Comparison of ENCODE assay signal across 21 cellular contexts in the genomic region with DNA sequence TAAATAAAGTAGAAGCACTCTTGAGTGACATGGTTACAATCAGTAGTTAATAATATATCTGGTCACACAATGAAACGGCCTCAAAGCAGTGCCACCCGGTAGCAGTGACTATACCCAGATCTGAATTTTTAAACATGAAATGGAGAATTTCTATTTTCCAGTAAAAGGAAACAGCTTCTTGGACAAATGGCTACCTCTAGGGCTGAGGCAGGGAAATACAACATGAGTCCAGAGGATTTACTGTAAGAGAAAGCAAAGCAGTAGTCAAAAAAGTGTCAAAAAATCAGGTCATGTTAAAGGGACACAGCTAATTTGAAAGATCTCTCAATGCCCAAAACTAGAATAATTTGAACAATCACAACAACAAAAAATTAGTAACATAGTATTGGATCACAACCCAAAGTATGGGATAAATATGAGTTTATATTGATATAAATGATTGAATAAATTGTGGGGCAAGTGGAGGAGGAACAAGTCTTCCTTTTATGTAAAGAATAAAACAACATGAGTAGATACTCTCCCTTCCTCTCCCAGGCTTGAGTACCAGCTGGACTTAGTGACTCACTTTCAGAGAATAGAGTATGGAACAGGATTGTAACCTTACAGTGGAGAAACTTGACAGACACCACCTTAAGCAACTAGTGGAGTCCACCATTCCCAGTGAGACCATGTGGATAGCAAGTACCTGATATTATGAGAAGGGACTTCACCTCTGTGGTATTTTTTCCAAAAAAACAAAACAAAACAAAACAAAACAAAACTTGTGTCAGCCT.
DNase-seq lines count a peak whose midpoint lies in the region; ATAC-seq and TF ChIP-seq lines count a peak whose summit lies in the region.
"Had no signal": no experiment of that assay in that cellular context is flagged by ENCODE, and none has a peak within 500 bp of the region (broad histone marks: within the 10 kb centered on the region; RNA-seq: fewer than 3 reads in every experiment).

No MANE protein-coding gene starts in this region.

- WGBS in SK-N-SH (ENCODE audit: low lambda C conversion rate) = 22% methylated on average over 2 of the region's 2 CpGs

- H3K79me2 ChIP-seq in SK-N-SH (ENCODE audit: insufficient read depth) (no peaks in the 10 kb centered on the region), neural progenitor cell (ENCODE audit: low read depth) (no peaks in the 10 kb centered on the region)

- TF ChIP-seq CTCF in SK-N-SH (IDR thresholded peaks at IDR 0.05) (no peak), epithelial cell of proximal tubule (conservative IDR thresholded peaks at IDR 0.05; ENCODE audit: low read depth, low read length) (peak; percentile 58), neural progenitor cell (IDR thresholded peaks at IDR 0.05) (peak; percentile 18)

- H3K27me3 ChIP-seq in SK-N-SH (ENCODE audit: insufficient read depth) (no peaks in the 10 kb centered on the region), neural progenitor cell (no peaks in the 10 kb centered on the region)
- H3K27me3 ChIP-seq: esophagus muscularis mucosa, thyroid gland had no signal

- H3K36me3 Mint-ChIP-seq in neural progenitor cell = no peaks in the 10 kb centered on the region
- no peaks in the 10 kb centered on the region for H3K36me3 Mint-ChIP-seq in activated CD4-positive, alpha-beta memory T cell treated with anti-CD3 and anti-CD28 coated beads, Interleukin-2, amount 10 ng/mL, durations not matched to agents 7 days and 5 days (ENCODE audit: low read depth)
- H3K36me3 Mint-ChIP-seq: activated naive CD4-positive, alpha-beta T cell treated with anti-CD3 and anti-CD28 coated beads, Interleukin-2, amount 10 ng/mL, durations not matched to agents 7 days and 5 days; CD4-positive, CD25-positive, alpha-beta regulatory T cell; stimulated activated memory B cell treated with anti-CD40 and anti-IgM and Interleukin-4, amounts not matched to agents 10 μg/mL and 1 μg/mL and 100 μg/mL, for 72 hours had no signal

- H3K9ac ChIP-seq in SK-N-SH (no peak overlapping the region), neural progenitor cell (no peak overlapping the region)

- no peak for TF ChIP-seq EP300 in SK-N-SH (IDR thresholded peaks at IDR 0.05; ENCODE audit: borderline replicate concordance in 1 of 2, low read depth in 1 of 2, low read length in 1 of 2)

- H3K9me3 ChIP-seq in SK-N-SH (no peaks in the 10 kb centered on the region), neural progenitor cell (ENCODE audit: low read depth) (no peaks in the 10 kb centered on the region)
- H3K9me3 ChIP-seq: esophagus muscularis mucosa, thyroid gland had no signal

- H3K9me3 Mint-ChIP-seq in neural progenitor cell = no peaks in the 10 kb centered on the region
- H3K9me3 Mint-ChIP-seq in activated CD4-positive, alpha-beta memory T cell treated with anti-CD3 and anti-CD28 coated beads, Interleukin-2, amount 10 ng/mL, durations not matched to agents 7 days and 5 days = no peaks in the 10 kb centered on the region
- H3K9me3 Mint-ChIP-seq: activated naive CD4-positive, alpha-beta T cell treated with anti-CD3 and anti-CD28 coated beads, Interleukin-2, amount 10 ng/mL, durations not matched to agents 7 days and 5 days; CD4-positive, CD25-positive, alpha-beta regulatory T cell; stimulated activated memory B cell treated with anti-CD40 and anti-IgM and Interleukin-4, amounts not matched to agents 10 μg/mL and 1 μg/mL and 100 μg/mL, for 72 hours had no signal

- H3F3A ChIP-seq in SK-N-SH (replicated peaks; ENCODE audit: insufficient read depth) (no peaks in the 10 kb centered on the region), neural progenitor cell (ENCODE audit: low read depth) (no peaks in the 10 kb centered on the region)

- H3K36me3 ChIP-seq in SK-N-SH (replicated peaks in 1 of 2; ENCODE audit: control insufficient read depth in 1 of 2, insufficient read depth in 2 of 2, low read length in 1 of 2) = no peaks in the 10 kb centered on the region
- H3K36me3 ChIP-seq in neural progenitor cell = no peaks in the 10 kb centered on the region
- H3K36me3 ChIP-seq: esophagus muscularis mucosa, thyroid gland had no signal

- H3K4me3 Mint-ChIP-seq in neural progenitor cell = no peak overlapping the region
- H3K4me3 Mint-ChIP-seq in activated CD4-positive, alpha-beta memory T cell treated with anti-CD3 and anti-CD28 coated beads, Interleukin-2, amount 10 ng/mL, durations not matched to agents 7 days and 5 days = no peak overlapping the region
- H3K4me3 Mint-ChIP-seq: activated naive CD4-positive, alpha-beta T cell treated with anti-CD3 and anti-CD28 coated beads, Interleukin-2, amount 10 ng/mL, durations not matched to agents 7 days and 5 days; CD4-positive, CD25-positive, alpha-beta regulatory T cell; stimulated activated memory B cell treated with anti-CD40 and anti-IgM and Interleukin-4, amounts not matched to agents 10 μg/mL and 1 μg/mL and 100 μg/mL, for 72 hours had no signal

- CTCF ChIA-PET in SK-N-SH (lab: Yijun Ruan, JAX) = interaction anchor here (0.6 to 1.1 kb wide), 3 partner anchors 14 to 600 kb away, joined by 3 to 5 read pairs (median 3); no protein-coding TSS in a partner anchor
- CTCF ChIA-PET in activated CD4-positive, alpha-beta memory T cell treated with anti-CD3 and anti-CD28 coated beads, Interleukin-2, amount 10 ng/mL, durations not matched to agents 7 days and 5 days (lab: Charles Lee) = no interaction called here

- no peaks in the 10 kb centered on the region for H4K20me1 ChIP-seq in SK-N-SH (ENCODE audit: insufficient read depth)
- H4K20me1 ChIP-seq in neural progenitor cell (ENCODE audit: low read depth) = no peaks in the 10 kb centered on the region

- H3K4me3 ChIP-seq in SK-N-SH (ENCODE audit: low read depth in 2 of 2, low read length in 1 of 2) (no peak overlapping the region), epithelial cell of proximal tubule (ENCODE audit: low read depth, low read length) (no peak overlapping the region), neural progenitor cell (no peak overlapping the region)
- H3K4me3 ChIP-seq: esophagus muscularis mucosa, thyroid gland had no signal

- H3K9me2 ChIP-seq in SK-N-SH = no peaks in the 10 kb centered on the region

- ATAC-seq in SK-N-SH treated with all-trans-retinoic acid at 6 μM for 48 hours (no peak), HG02642 (IDR thresholded peaks at IDR 0.05; ENCODE audit: poor library complexity, unreplicated experiment) (no peak)
- ATAC-seq: left lobe of liver had no signal

- POLR2A ChIA-PET in SK-N-SH (lab: Yijun Ruan, JAX) = no interaction called here
- POLR2A ChIA-PET in activated CD4-positive, alpha-beta memory T cell treated with anti-CD3 and anti-CD28 coated beads, Interleukin-2, amount 10 ng/mL, durations not matched to agents 7 days and 5 days (lab: Charles Lee) = no interaction called here

- no peaks in the 10 kb centered on the region for H3K27me3 Mint-ChIP-seq in neural progenitor cell (ENCODE audit: insufficient read depth, low read depth)
- H3K27me3 Mint-ChIP-seq in activated CD4-positive, alpha-beta memory T cell treated with anti-CD3 and anti-CD28 coated beads, Interleukin-2, amount 10 ng/mL, durations not matched to agents 7 days and 5 days = peaks cover 4% of the 10 kb centered on the region
- H3K27me3 Mint-ChIP-seq: stimulated activated memory B cell treated with anti-CD40 and anti-IgM and Interleukin-4, amounts not matched to agents 10 μg/mL and 1 μg/mL and 100 μg/mL, for 72 hours had no signal

- H3K4me2 ChIP-seq in SK-N-SH (no peak overlapping the region), neural progenitor cell (no peak overlapping the region)

- H2AFZ ChIP-seq in SK-N-SH (ENCODE audit: low read depth) (no peak overlapping the region), neural progenitor cell (replicated peaks) (no peak overlapping the region)

- H3K4me1 Mint-ChIP-seq in neural progenitor cell = no peaks in the 10 kb centered on the region
- no peaks in the 10 kb centered on the region for H3K4me1 Mint-ChIP-seq in activated CD4-positive, alpha-beta memory T cell treated with anti-CD3 and anti-CD28 coated beads, Interleukin-2, amount 10 ng/mL, durations not matched to agents 7 days and 5 days
- H3K4me1 Mint-ChIP-seq: activated naive CD4-positive, alpha-beta T cell treated with anti-CD3 and anti-CD28 coated beads, Interleukin-2, amount 10 ng/mL, durations not matched to agents 7 days and 5 days; CD4-positive, CD25-positive, alpha-beta regulatory T cell; stimulated activated memory B cell treated with anti-CD40 and anti-IgM and Interleukin-4, amounts not matched to agents 10 μg/mL and 1 μg/mL and 100 μg/mL, for 72 hours had no signal

- TF ChIP-seq RAD21 in SK-N-SH (IDR thresholded peaks at IDR 0.05; ENCODE audit: low read length) = peak; percentile 28; the same call in 1 of the 2 replicates

- H3K27ac Mint-ChIP-seq in neural progenitor cell = no peak overlapping the region
- H3K27ac Mint-ChIP-seq in activated CD4-positive, alpha-beta memory T cell treated with anti-CD3 and anti-CD28 coated beads, Interleukin-2, amount 10 ng/mL, durations not matched to agents 7 days and 5 days = no peak overlapping the region
- H3K27ac Mint-ChIP-seq: activated naive CD4-positive, alpha-beta T cell treated with anti-CD3 and anti-CD28 coated beads, Interleukin-2, amount 10 ng/mL, durations not matched to agents 7 days and 5 days; CD4-positive, CD25-positive, alpha-beta regulatory T cell; stimulated activated memory B cell treated with anti-CD40 and anti-IgM and Interleukin-4, amounts not matched to agents 10 μg/mL and 1 μg/mL and 100 μg/mL, for 72 hours had no signal

- DNase-seq in SK-N-SH (no peak), RKO (ENCODE audit: low spot score) (peak; percentile 3), epithelial cell of proximal tubule (ENCODE audit: low read depth) (no peak), neural progenitor cell (ENCODE audit: low spot score) (no peak), NCI-H1694 (lab: John Stamatoyannopoulos, UW) (no peak)
- no peak for DNase-seq in activated CD4-positive, alpha-beta memory T cell treated with anti-CD3 and anti-CD28 coated beads, Interleukin-2, amount 10 ng/mL, durations not matched to agents 7 days and 5 days
- DNase-seq: activated CD4-positive, alpha-beta T cell treated with anti-CD3 and anti-CD28 coated beads, Interleukin-2, amount 50 U/mL, for 1 hour; activated naive CD4-positive, alpha-beta T cell treated with anti-CD3 and anti-CD28 coated beads, Interleukin-2, amount 10 ng/mL, durations not matched to agents 7 days and 5 days; CD4-positive, CD25-positive, alpha-beta regulatory T cell; IMR-90; NCI-H1694 treated with DMSO at 0.1 percent for 48 hours; NCI-H345; NK-92 treated with Interleukin-12 subunit alpha and Interleukin-12 subunit beta, amount 100 ng/mL, for 24 hours; retina; RPMI8226; thyroid gland had no signal

- H3K4me1 ChIP-seq in SK-N-SH (ENCODE audit: control insufficient read depth in 1 of 2, insufficient read depth in 2 of 2, low read depth in 1 of 2, low read length in 1 of 2) = no peaks in the 10 kb centered on the region
- no peaks in the 10 kb centered on the region for H3K4me1 ChIP-seq in neural progenitor cell
- H3K4me1 ChIP-seq: thyroid gland had no signal

- H3K27ac ChIP-seq in SK-N-SH (ENCODE audit: low read depth in 2 of 2, low read length in 1 of 2) (no peak overlapping the region), neural progenitor cell (no peak overlapping the region)
- H3K27ac ChIP-seq: esophagus muscularis mucosa, thyroid gland had no signal

TF ChIP-seq in SK-N-SH, 30 proteins besides CTCF, POLR2A, EP300 and RAD21 (continues in another document):
- TF ChIP-seq CHD2 (IDR thresholded peaks at IDR 0.05; ENCODE audit: low read length, partially characterized antibody) = no peak

TF ChIP-seq in SK-N-SH treated with all-trans-retinoic acid at 6 μM for 48 hours, 23 proteins besides CTCF, POLR2A, EP300 and RAD21 (continues in another document):
- TF ChIP-seq ZC3H10 (CRISPR knock-in tag; IDR thresholded peaks at IDR 0.05) = no peak
